In genomic region chr6:144215932-144216667, GRCh38 we compare ENCODE assay signal across 8 cellular contexts.
DNase-seq lines count a peak whose midpoint lies in the region; ATAC-seq and TF ChIP-seq lines count a peak whose summit lies in the region.

No MANE protein-coding gene starts in this region.

- peak; percentile 62 for TF ChIP-seq CTCF in GM10248 (IDR thresholded peaks at IDR 0.05; ENCODE audit: control extremely low read depth, extremely low read depth, low read depth, missing control alignments)

- peak; percentile 94 for DNase-seq in GM10248 (ENCODE audit: extremely low spot score)
- DNase-seq in NAMALWA (ENCODE audit: low spot score): peak; percentile 96
- DNase-seq in SK-MEL-5 (ENCODE audit: low read depth, low spot score): peak; percentile 93
- peak; percentile 91 for DNase-seq in activated naive CD4-positive, alpha-beta T cell treated with anti-CD3 and anti-CD28 coated beads, Interleukin-2, amount 50 U/mL, for 16 hours
- peak; percentile 92 for DNase-seq in germinal center (ENCODE audit: low spot score)
- DNase-seq in non-pigmented ciliary epithelial cell (ENCODE audit: low read depth): peak; percentile 88
- peak; percentile 98 for DNase-seq in superior temporal gyrus (ENCODE audit: extremely low spot score)

- POLR2A ChIA-PET in GM10248 (lab: Yijun Ruan, JAX): no interaction called here

- CTCF ChIA-PET in GM10248 (lab: Yijun Ruan, JAX): interaction anchor here (0.8 to 4.1 kb wide), 12 partner anchors 8 to 641 kb away, joined by 3 to 55 read pairs (median 4); partner anchors contain the start of gene STX11

- peak; percentile 90 for ATAC-seq in HG02571 (IDR thresholded peaks at IDR 0.05; ENCODE audit: unreplicated experiment)

- in situ Hi-C loops in SK-MEL-5 (cut with HindIII; ENCODE audit: low pct_unique_long_range_greater_than_20kb, low sequenced_read_pairs): no loop called here

Comparison
In these comparisons a context has a peak if more than half of its experiments do, and no peak if none do; other contexts are left out.
1. Peak in every context shown above with its lines: DNase-seq and ATAC-seq.